22 cellular contexts compared by ENCODE assay signal in genomic region chr1:97636941-97637340, GRCh38.
A peak's percentile ranks its signal among the peaks of the same experiment; 100 is the strongest.
DNase-seq lines count a peak whose midpoint lies in the region; ATAC-seq, FAIRE-seq and TF ChIP-seq lines count a peak whose summit lies in the region.
"Had no signal": no experiment of that assay in that cellular context is flagged by ENCODE, and none has a peak within 500 bp of the region (broad histone marks: within the 10 kb centered on the region; RNA-seq: fewer than 3 reads in every experiment).

No MANE protein-coding gene starts in this region.

- peaks cover 4% of the 10 kb centered on the region for H3K4me1 Mint-ChIP-seq in astrocyte (ENCODE audit: low read depth, unreplicated experiment)

- H3K27ac Mint-ChIP-seq in astrocyte (ENCODE audit: unreplicated experiment), result no peak overlapping the region

- H3K9me3 Mint-ChIP-seq in astrocyte (ENCODE audit: unreplicated experiment), result peaks cover 1% of the 10 kb centered on the region

- H2AFZ ChIP-seq in astrocyte (ENCODE audit: low read depth, low read length), result no peak overlapping the region

- no peak overlapping the region for H3K4me3 ChIP-seq in AG09309 (ENCODE audit: control insufficient read depth, low read depth, low read length)
- H3K4me3 ChIP-seq in astrocyte (ENCODE audit: insufficient read depth, low read depth, low read length), result no peak overlapping the region
- no peak overlapping the region for H3K4me3 ChIP-seq in fibroblast of villous mesenchyme (ENCODE audit: low read depth, low read length)
- H3K4me3 ChIP-seq: SJSA1 had no signal

- no peak for ATAC-seq in GM21423 (IDR thresholded peaks at IDR 0.05; ENCODE audit: unreplicated experiment)
- ATAC-seq in HG03039 (IDR thresholded peaks at IDR 0.05; ENCODE audit: unreplicated experiment), result no peak
- ATAC-seq: HCT116, Right ventricle myocardium inferior had no signal

- no peaks in the 10 kb centered on the region for H3K79me2 ChIP-seq in astrocyte (ENCODE audit: insufficient read depth, low read length)

- H4K20me1 ChIP-seq in astrocyte (ENCODE audit: insufficient read depth, low read length), result no peaks in the 10 kb centered on the region

- H3K36me3 Mint-ChIP-seq in astrocyte (ENCODE audit: low read depth, unreplicated experiment), result no peaks in the 10 kb centered on the region

- H3K9ac ChIP-seq in astrocyte (ENCODE audit: low read length), result no peak overlapping the region
- H3K9ac ChIP-seq: KMS-11 had no signal

- H3K9me3 ChIP-seq in astrocyte (ENCODE audit: insufficient read depth, low read depth, low read length), result no peaks in the 10 kb centered on the region
- H3K9me3 ChIP-seq: SJSA1 had no signal

- TF ChIP-seq CTCF in AG09309 (IDR thresholded peaks at IDR 0.05; ENCODE audit: control insufficient read depth, insufficient read depth, low read depth, low read length, missing control alignments), result no peak
- TF ChIP-seq CTCF in astrocyte (IDR thresholded peaks at IDR 0.05; ENCODE audit: insufficient read depth, low read depth, low read length), result no peak
- no peak for TF ChIP-seq CTCF in fibroblast of villous mesenchyme (IDR thresholded peaks at IDR 0.05; ENCODE audit: insufficient read depth, low read depth, low read length)

- no peaks in the 10 kb centered on the region for H3K27me3 ChIP-seq in astrocyte (ENCODE audit: insufficient read depth, low read length)
- H3K27me3 ChIP-seq: SJSA1 had no signal

- no peak for FAIRE-seq in astrocyte (lab: Jason Lieb, UNC)
- FAIRE-seq: D721Med, GM12891, H1 had no signal

- no peak overlapping the region for H3K4me3 Mint-ChIP-seq in astrocyte (ENCODE audit: unreplicated experiment)

- H3K27ac ChIP-seq in astrocyte (ENCODE audit: low read depth, low read length), result no peak overlapping the region
- H3K27ac ChIP-seq: C4-2B, KMS-11, SJSA1 had no signal

- H3K4me1 ChIP-seq in astrocyte (ENCODE audit: insufficient read depth, low read length), result no peaks in the 10 kb centered on the region

- H3K36me3 ChIP-seq in astrocyte (ENCODE audit: insufficient read depth, low read length), result no peaks in the 10 kb centered on the region
- H3K36me3 ChIP-seq: SJSA1 had no signal

- H3K27me3 Mint-ChIP-seq in astrocyte (ENCODE audit: low read depth, unreplicated experiment), result no peaks in the 10 kb centered on the region

- peak; percentile 55 for DNase-seq in AG09309 (ENCODE audit: low read depth)
- peak; percentile 45 for DNase-seq in GM04503 (ENCODE audit: low read depth)
- DNase-seq in astrocyte (ENCODE audit: low read depth), result peak; percentile 77
- DNase-seq in fibroblast of villous mesenchyme (ENCODE audit: low read depth), result peak; percentile 9
- DNase-seq in NCI-H2081 (lab: John Stamatoyannopoulos, UW), result no peak
- no peak for DNase-seq in hepatic stellate cell (ENCODE audit: low spot score)
- DNase-seq: AML-193, DMS53, IMR-90, NCI-H1694 treated with DMSO at 0.1 percent for 48 hours, NCI-H446 treated with DMSO at 0.1 percent for 48 hours, NCI-H526 treated with DMSO at 0.1 percent for 48 hours had no signal

- H3K4me2 ChIP-seq in astrocyte (ENCODE audit: low read length), result no peak overlapping the region
- H3K4me2 ChIP-seq: KMS-11 had no signal

Comparison
In these comparisons a context has a peak if more than half of its experiments do, and no peak if none do; other contexts are left out.
1. DNase-seq: peak in AG09309 (single experiment), GM04503 (single experiment), astrocyte (single experiment) and fibroblast of villous mesenchyme (single experiment); none in NCI-H2081 (0 of 2) and hepatic stellate cell (single experiment).